34 cellular contexts compared by ENCODE assay signal in the genomic region with DNA sequence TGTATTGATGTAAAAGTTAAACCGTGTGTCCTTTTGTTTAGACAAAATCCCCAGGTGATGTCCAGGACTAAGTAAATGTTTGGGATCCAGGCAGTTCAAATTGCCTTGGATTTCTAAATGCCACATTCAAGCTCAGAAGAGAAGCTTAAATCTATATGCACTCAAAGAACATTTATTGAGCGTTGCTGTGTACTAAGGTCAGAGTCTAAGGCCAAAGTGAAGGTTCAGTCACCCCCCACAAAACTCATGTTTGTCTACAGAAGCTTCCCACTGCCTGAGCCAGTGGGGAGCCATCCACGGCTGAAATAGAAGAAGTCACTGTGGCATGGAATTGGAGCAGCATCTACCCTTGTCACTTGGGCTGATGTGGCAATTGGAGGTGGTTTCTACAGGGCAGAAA.
"Had no signal": no experiment of that assay in that cellular context is flagged by ENCODE, and none has a peak within 500 bp of the region (broad histone marks: within the 10 kb centered on the region; RNA-seq: fewer than 3 reads in every experiment).

No MANE protein-coding gene starts in this region.

- H3K27me3 Mint-ChIP-seq: activated CD4-positive, alpha-beta memory T cell treated with anti-CD3 and anti-CD28 coated beads for 36 hours; activated CD4-positive, alpha-beta T cell treated with anti-CD3 and anti-CD28 coated beads, Interleukin-2, amount 10 ng/mL, durations not matched to agents 24 days and 14 days; activated CD8-positive, alpha-beta memory T cell treated with anti-CD3 and anti-CD28 coated beads, Interleukin-2, amount 10 ng/mL, durations not matched to agents 7 days and 5 days; T-helper 17 cell had no signal

- H3K9me3 Mint-ChIP-seq: activated CD4-positive, alpha-beta memory T cell treated with anti-CD3 and anti-CD28 coated beads for 36 hours; activated CD4-positive, alpha-beta T cell treated with anti-CD3 and anti-CD28 coated beads, Interleukin-2, amount 10 ng/mL, durations not matched to agents 24 days and 14 days; activated naive CD4-positive, alpha-beta T cell treated with anti-CD3 and anti-CD28 coated beads for 36 hours; activated naive CD4-positive, alpha-beta T cell treated with anti-CD3 and anti-CD28 coated beads, Interleukin-2, amount 50 U/mL, for 24 hours; activated naive CD8-positive, alpha-beta T cell treated with anti-CD3 and anti-CD28 coated beads for 36 hours; activated naive CD8-positive, alpha-beta T cell treated with anti-CD3 and anti-CD28 coated beads, Interleukin-2, amount 50 U/mL, for 24 hours; activated T-helper 1 cell treated with anti-CD3 and anti-CD28 coated beads, Interleukin-12 subunit alpha, Interleukin-12 subunit beta, Interleukin-2, Interleukin-4 antibody, amounts not matched to agents 30 ng/mL and 10 ng/mL and 1 ng/mL, durations not matched to agents 14 hours and 24 hours and 36 hours; activated T-helper 2 cell treated with anti-CD3 and anti-CD28 coated beads, Interferon-gamma antibody, Interleukin-2, Interleukin-4, amounts not matched to agents 10 μg/mL and 5 μg/mL and 100 μg/mL, durations not matched to agents 14 hours and 24 hours and 36 hours; T-helper 2 cell treated with Interferon-gamma antibody and Interleukin-4, amounts not matched to agents 5 μg/mL and 100 μg/mL, for 36 hours had no signal

- DNase-seq: activated CD4-positive, alpha-beta memory T cell treated with anti-CD3 and anti-CD28 coated beads for 36 hours; activated CD4-positive, alpha-beta T cell treated with anti-CD3 and anti-CD28 coated beads for 36 hours; activated CD4-positive, alpha-beta T cell treated with anti-CD3 and anti-CD28 coated beads, Interleukin-2, amount 10 ng/mL, durations not matched to agents 24 days and 14 days; activated CD4-positive, CD25-positive, alpha-beta regulatory T cell; activated CD4-positive, CD25-positive, alpha-beta regulatory T cell treated with anti-CD3 and anti-CD28 coated beads, Interleukin-2, amount 50 U/mL, for 72 hours; activated CD8-positive, alpha-beta memory T cell treated with anti-CD3 and anti-CD28 coated beads, Interleukin-2, amount 10 ng/mL, durations not matched to agents 7 days and 5 days; activated CD8-positive, alpha-beta memory T cell treated with anti-CD3 and anti-CD28 coated beads, Interleukin-2, amount 50 U/mL, for 4 hours; activated CD8-positive, alpha-beta T cell treated with anti-CD3 and anti-CD28 coated beads, Interleukin-2, amount 10 ng/mL, durations not matched to agents 7 days and 5 days; activated effector memory CD4-positive, alpha-beta T cell treated with anti-CD3 and anti-CD28 coated beads, Interleukin-2, amount 50 U/mL, for 16 hours; activated naive CD4-positive, alpha-beta T cell treated with anti-CD3 and anti-CD28 coated beads for 36 hours; activated naive CD8-positive, alpha-beta T cell treated with anti-CD3 and anti-CD28 coated beads for 36 hours; activated naive CD8-positive, alpha-beta T cell treated with anti-CD3 and anti-CD28 coated beads, Interleukin-2, amount 50 U/mL, for 24 hours; activated T-cell treated with anti-CD3 and anti-CD28 coated beads, Interleukin-2, amount 50 U/mL, for 1 hour; activated T-cell treated with anti-CD3 and anti-CD28 coated beads, Interleukin-2, amount 50 U/mL, for 48 hours; adrenal gland; amygdala; aorta; body of pancreas; central memory CD4-positive, alpha-beta T cell; cerebellar nuclear complex; colonic mucosa; effector CD8-positive, alpha-beta T cell; foreskin fibroblast; head of caudate nucleus; T-helper 17 cell; T1000 had no signal

- H3K27ac ChIP-seq: adrenal gland, body of pancreas, colonic mucosa, epithelial cell of prostate had no signal

- H3K36me3 Mint-ChIP-seq: activated CD4-positive, alpha-beta memory T cell treated with anti-CD3 and anti-CD28 coated beads for 36 hours; activated CD8-positive, alpha-beta memory T cell treated with anti-CD3 and anti-CD28 coated beads, Interleukin-2, amount 10 ng/mL, durations not matched to agents 7 days and 5 days; activated naive CD4-positive, alpha-beta T cell treated with anti-CD3 and anti-CD28 coated beads, Interleukin-2, amount 50 U/mL, for 24 hours; activated naive CD8-positive, alpha-beta T cell treated with anti-CD3 and anti-CD28 coated beads for 36 hours had no signal

- H3K4me1 Mint-ChIP-seq: activated CD4-positive, alpha-beta T cell treated with anti-CD3 and anti-CD28 coated beads for 36 hours; activated CD4-positive, alpha-beta T cell treated with anti-CD3 and anti-CD28 coated beads, Interleukin-2, amount 10 ng/mL, durations not matched to agents 24 days and 14 days; activated CD8-positive, alpha-beta memory T cell treated with anti-CD3 and anti-CD28 coated beads, Interleukin-2, amount 10 ng/mL, durations not matched to agents 7 days and 5 days; activated naive CD4-positive, alpha-beta T cell treated with anti-CD3 and anti-CD28 coated beads, Interleukin-2, amount 50 U/mL, for 24 hours; activated naive CD8-positive, alpha-beta T cell treated with anti-CD3 and anti-CD28 coated beads for 36 hours; activated naive CD8-positive, alpha-beta T cell treated with anti-CD3 and anti-CD28 coated beads, Interleukin-2, amount 50 U/mL, for 24 hours; T-helper 17 cell had no signal

- FAIRE-seq: endometrium, endothelial cell of umbilical vein, frontal cortex had no signal

- H3K4me3 Mint-ChIP-seq: activated CD4-positive, alpha-beta memory T cell treated with anti-CD3 and anti-CD28 coated beads for 36 hours; activated CD4-positive, alpha-beta T cell treated with anti-CD3 and anti-CD28 coated beads for 36 hours; activated CD4-positive, alpha-beta T cell treated with anti-CD3 and anti-CD28 coated beads, Interleukin-2, amount 10 ng/mL, durations not matched to agents 24 days and 14 days; activated CD8-positive, alpha-beta memory T cell treated with anti-CD3 and anti-CD28 coated beads, Interleukin-2, amount 10 ng/mL, durations not matched to agents 7 days and 5 days; activated CD8-positive, alpha-beta T cell treated with anti-CD3 and anti-CD28 coated beads, Interleukin-2, amount 10 ng/mL, durations not matched to agents 7 days and 5 days; activated naive CD4-positive, alpha-beta T cell treated with anti-CD3 and anti-CD28 coated beads for 36 hours; activated naive CD4-positive, alpha-beta T cell treated with anti-CD3 and anti-CD28 coated beads, Interleukin-2, amount 50 U/mL, for 24 hours; activated naive CD8-positive, alpha-beta T cell treated with anti-CD3 and anti-CD28 coated beads for 36 hours; activated naive CD8-positive, alpha-beta T cell treated with anti-CD3 and anti-CD28 coated beads, Interleukin-2, amount 50 U/mL, for 24 hours; activated T-helper 1 cell treated with anti-CD3 and anti-CD28 coated beads, Interleukin-12 subunit alpha, Interleukin-12 subunit beta, Interleukin-2, Interleukin-4 antibody, amounts not matched to agents 30 ng/mL and 10 ng/mL and 1 ng/mL, durations not matched to agents 14 hours and 24 hours and 36 hours; T-helper 17 cell; T-helper 2 cell treated with Interferon-gamma antibody and Interleukin-4, amounts not matched to agents 5 μg/mL and 100 μg/mL, for 36 hours had no signal

- H3K36me3 ChIP-seq: adrenal gland, colonic mucosa had no signal

- H3K4me3 ChIP-seq: adrenal gland, body of pancreas, colonic mucosa had no signal

- H3K9me3 ChIP-seq: adrenal gland, body of pancreas, colonic mucosa had no signal

- H3K27me3 ChIP-seq: adrenal gland, body of pancreas, colonic mucosa had no signal

- H3K4me1 ChIP-seq: adrenal gland, body of pancreas, colonic mucosa had no signal

- ATAC-seq: activated CD4-positive, alpha-beta T cell treated with anti-CD3 and anti-CD28 coated beads for 36 hours; activated CD8-positive, alpha-beta memory T cell treated with anti-CD3 and anti-CD28 coated beads, Interleukin-2, amount 10 ng/mL, durations not matched to agents 7 days and 5 days; activated CD8-positive, alpha-beta T cell treated with anti-CD3 and anti-CD28 coated beads, Interleukin-2, amount 10 ng/mL, durations not matched to agents 7 days and 5 days; activated naive CD8-positive, alpha-beta T cell treated with anti-CD3 and anti-CD28 coated beads, Interleukin-2, amount 50 U/mL, for 24 hours; body of pancreas; T-helper 17 cell had no signal

- H3K27ac Mint-ChIP-seq: activated CD4-positive, alpha-beta memory T cell treated with anti-CD3 and anti-CD28 coated beads for 36 hours; activated CD4-positive, alpha-beta T cell treated with anti-CD3 and anti-CD28 coated beads for 36 hours; activated CD4-positive, alpha-beta T cell treated with anti-CD3 and anti-CD28 coated beads, Interleukin-2, amount 10 ng/mL, durations not matched to agents 24 days and 14 days; activated CD8-positive, alpha-beta memory T cell treated with anti-CD3 and anti-CD28 coated beads, Interleukin-2, amount 10 ng/mL, durations not matched to agents 7 days and 5 days; activated CD8-positive, alpha-beta T cell treated with anti-CD3 and anti-CD28 coated beads, Interleukin-2, amount 10 ng/mL, durations not matched to agents 7 days and 5 days; activated naive CD4-positive, alpha-beta T cell treated with anti-CD3 and anti-CD28 coated beads for 36 hours; activated naive CD4-positive, alpha-beta T cell treated with anti-CD3 and anti-CD28 coated beads, Interleukin-2, amount 50 U/mL, for 24 hours; activated naive CD8-positive, alpha-beta T cell treated with anti-CD3 and anti-CD28 coated beads for 36 hours; activated naive CD8-positive, alpha-beta T cell treated with anti-CD3 and anti-CD28 coated beads, Interleukin-2, amount 50 U/mL, for 24 hours; activated T-helper 1 cell treated with anti-CD3 and anti-CD28 coated beads, Interleukin-12 subunit alpha, Interleukin-12 subunit beta, Interleukin-2, Interleukin-4 antibody, amounts not matched to agents 30 ng/mL and 10 ng/mL and 1 ng/mL, durations not matched to agents 14 hours and 24 hours and 36 hours; activated T-helper 2 cell treated with anti-CD3 and anti-CD28 coated beads, Interferon-gamma antibody, Interleukin-2, Interleukin-4, amounts not matched to agents 10 μg/mL and 5 μg/mL and 100 μg/mL, durations not matched to agents 14 hours and 24 hours and 36 hours; T-helper 17 cell; T-helper 2 cell treated with Interferon-gamma antibody and Interleukin-4, amounts not matched to agents 5 μg/mL and 100 μg/mL, for 36 hours had no signal
